28 cellular contexts compared by ENCODE assay signal in genomic region chr7:98702021-98702420, GRCh38.
"Had no signal": no experiment of that assay in that cellular context is flagged by ENCODE, and none has a peak within 500 bp of the region (broad histone marks: within the 10 kb centered on the region; RNA-seq: fewer than 3 reads in every experiment).

No MANE protein-coding gene starts in this region.

- H3K4me3 ChIP-seq: SJCRH30, SK-N-MC had no signal

- H3K4me1 ChIP-seq: SJCRH30 had no signal

- H3K27ac ChIP-seq: KMS-11, SJCRH30, SK-N-MC, WERI-Rb-1 had no signal

- ATAC-seq: activated CD8-positive, alpha-beta memory T cell treated with anti-CD3 and anti-CD28 coated beads, Interleukin-2, amount 10 ng/mL, durations not matched to agents 7 days and 5 days; activated naive CD8-positive, alpha-beta T cell treated with anti-CD3 and anti-CD28 coated beads, Interleukin-2, amount 50 U/mL, for 24 hours had no signal

- H3K9me3 ChIP-seq: SJCRH30 had no signal

- DNase-seq: activated CD4-positive, alpha-beta memory T cell treated with anti-CD3 and anti-CD28 coated beads, Interleukin-2, amount 10 ng/mL, durations not matched to agents 7 days and 5 days; activated CD4-positive, alpha-beta T cell treated with anti-CD3 and anti-CD28 coated beads for 1 hour; activated CD4-positive, alpha-beta T cell treated with anti-CD3 and anti-CD28 coated beads for 48 hours; activated CD4-positive, CD25-positive, alpha-beta regulatory T cell; activated CD8-positive, alpha-beta memory T cell treated with anti-CD3 and anti-CD28 coated beads for 24 hours; activated CD8-positive, alpha-beta memory T cell treated with anti-CD3 and anti-CD28 coated beads, Interleukin-2, amount 10 ng/mL, durations not matched to agents 7 days and 5 days; activated CD8-positive, alpha-beta memory T cell treated with anti-CD3 and anti-CD28 coated beads, Interleukin-2, amount 50 U/mL, for 48 hours; activated effector memory CD4-positive, alpha-beta T cell treated with Interleukin-2 at 50 U/mL for 16 hours; activated naive CD4-positive, alpha-beta T cell treated with anti-CD3 and anti-CD28 coated beads, Interleukin-2, amount 10 ng/mL, durations not matched to agents 7 days and 5 days; activated naive CD8-positive, alpha-beta T cell treated with anti-CD3 and anti-CD28 coated beads, Interleukin-2, amount 50 U/mL, for 24 hours; activated T-cell treated with anti-CD3 and anti-CD28 coated beads, Interleukin-2, amount 50 U/mL, for 48 hours; anterior cingulate cortex; caudate nucleus; cerebellar nuclear complex; NCI-H1105; NCI-H1417 treated with DMSO at 0.1 percent for 48 hours; NCI-H187 treated with DMSO at 0.1 percent for 48 hours; NCI-H2081; NCI-H345; NCI-H524 treated with DMSO at 0.1 percent for 48 hours; NK-92 treated with Interleukin-12 subunit alpha and Interleukin-12 subunit beta, amount 100 ng/mL, for 24 hours; OCI-M1; Right ventricle myocardium superior; SJCRH30; T1000; WERI-Rb-1 had no signal

- H3K27me3 ChIP-seq: SJCRH30 had no signal

- H3K36me3 ChIP-seq: SJCRH30, WERI-Rb-1 had no signal
